Comparison of ENCODE assay signal across 1 cellular context in the genomic region with DNA sequence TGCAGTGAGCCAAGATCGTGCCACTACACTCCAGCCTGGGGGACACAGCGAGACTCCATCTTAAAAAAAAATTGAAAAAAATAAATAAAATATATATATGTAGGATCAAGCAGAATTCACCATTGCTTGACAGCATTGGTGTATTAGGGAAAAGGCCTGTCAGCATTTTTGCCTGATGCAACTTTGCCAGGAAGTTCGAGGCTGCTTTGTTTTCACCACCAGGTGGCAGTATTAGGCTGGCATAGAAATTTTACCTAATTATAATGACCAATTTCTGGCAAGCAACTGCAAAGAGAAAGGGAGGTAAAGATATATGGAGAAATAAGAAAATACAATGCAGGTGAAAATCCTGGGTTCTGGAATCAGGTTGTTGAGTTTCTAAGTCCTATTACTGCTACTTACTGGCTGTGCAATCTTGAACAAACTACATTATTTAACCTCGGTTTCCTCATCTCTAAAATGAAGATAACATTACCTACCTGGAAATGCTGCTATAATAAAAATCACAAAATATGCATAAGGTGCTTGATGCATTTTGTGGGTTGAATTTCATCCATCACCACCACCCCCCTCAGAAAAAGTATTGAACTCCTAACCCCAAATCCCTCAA.
TF ChIP-seq lines count a peak whose summit lies in the region.

No MANE protein-coding gene starts in this region.

TF ChIP-seq in endothelial cell of umbilical vein, 7 proteins besides CTCF, POLR2A, EP300 and RAD21:
- TF ChIP-seq POLR2AphosphoS5 (IDR thresholded peaks at IDR 0.05; ENCODE audit: insufficient read depth, low read depth, low read length) (no peak), EZH2 (IDR thresholded peaks at IDR 0.05; ENCODE audit: borderline replicate concordance, low read depth, low read length, severe bottlenecking) (no peak), JUN (IDR thresholded peaks at IDR 0.05; ENCODE audit: borderline replicate concordance, insufficient read depth, insufficient read length, low read depth) (no peak), MYC (IDR thresholded peaks at IDR 0.05; ENCODE audit: low read depth, low read length) (no peak), GATA2 (IDR thresholded peaks at IDR 0.05; ENCODE audit: insufficient read depth, insufficient read length, low read depth, low read length) (no peak)
- TF ChIP-seq, protein P1, sequence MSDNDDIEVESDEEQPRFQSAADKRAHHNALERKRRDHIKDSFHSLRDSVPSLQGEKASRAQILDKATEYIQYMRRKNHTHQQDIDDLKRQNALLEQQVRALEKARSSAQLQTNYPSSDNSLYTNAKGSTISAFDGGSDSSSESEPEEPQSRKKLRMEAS (IDR thresholded peaks at IDR 0.05; ENCODE audit: insufficient read depth, insufficient read length), result no peak
